Comparison of ENCODE assay signal across 9 cellular contexts in genomic region chr16:56999409-57000270, GRCh38. TPM values are rescaled to one million over a fixed set of nuclear protein-coding genes. Genes with fewer than 3 reads are reported as not detected.
A peak's percentile ranks its signal among the peaks of the same experiment; 100 is the strongest.
DNase-seq lines count a peak whose midpoint lies in the region; ATAC-seq and TF ChIP-seq lines count a peak whose summit lies in the region.
"Had no signal": no experiment of that assay in that cellular context is flagged by ENCODE, and none has a peak within 500 bp of the region (broad histone marks: within the 10 kb centered on the region; RNA-seq: fewer than 3 reads in every experiment).

No MANE protein-coding gene starts in this region.

- H3K4me1 Mint-ChIP-seq in progenitor cell of endocrine pancreas (ENCODE audit: low read depth), result no peaks in the 10 kb centered on the region

- H3K27ac Mint-ChIP-seq in progenitor cell of endocrine pancreas, result no peak overlapping the region

- no peaks in the 10 kb centered on the region for H3K36me3 ChIP-seq in right lobe of liver
- H3K36me3 ChIP-seq in aorta (ENCODE audit: control insufficient read depth in 1 of 2, insufficient read depth in 2 of 2, low read length in 1 of 2), result no peaks in the 10 kb centered on the region

- H3K27me3 ChIP-seq in right lobe of liver (no peaks in the 10 kb centered on the region), aorta (ENCODE audit: control insufficient read depth in 1 of 2, insufficient read depth in 2 of 2, low read length in 1 of 2) (no peaks in the 10 kb centered on the region)

- H3K4me1 ChIP-seq in right lobe of liver (no peaks in the 10 kb centered on the region), aorta (ENCODE audit: control insufficient read depth in 1 of 2, insufficient read depth in 2 of 2, low read length in 2 of 2) (no peaks in the 10 kb centered on the region)

- no peak overlapping the region for H3K4me3 ChIP-seq in right lobe of liver
- H3K4me3 ChIP-seq in aorta (ENCODE audit: low read length in 2 of 2), result no peak overlapping the region

- no peaks in the 10 kb centered on the region for H3K9me3 Mint-ChIP-seq in progenitor cell of endocrine pancreas (ENCODE audit: low read depth)

- no peak overlapping the region for H3K27ac ChIP-seq in right lobe of liver
- H3K27ac ChIP-seq in aorta (ENCODE audit: low read depth in 1 of 2, low read length in 2 of 2), result no peak overlapping the region

- DNase-seq in cardiac septum (ENCODE audit: low spot score), result peak; percentile 55
- DNase-seq in left ventricle myocardium superior, result no peak
- peak; percentile 66 for DNase-seq in activated T-cell treated with anti-CD3 and anti-CD28 coated beads, Interleukin-2, amount 50 U/mL, for 48 hours
- DNase-seq in right lobe of liver, result peak in 2 of 3 donors; percentile 40 to 41
- no peak for DNase-seq in aorta
- DNase-seq in NCI-H1694 (lab: John Stamatoyannopoulos, UW), result no peak
- DNase-seq in progenitor cell of endocrine pancreas (ENCODE audit: low spot score, unreplicated experiment), result no peak
- no peak for DNase-seq in NCI-H1092 (lab: John Stamatoyannopoulos, UW)

- ATAC-seq in left ventricle myocardium superior, result no peak
- peak; percentile 16 to 57 (median 38) for ATAC-seq in right lobe of liver
- peak; percentile 30 for ATAC-seq in aorta (ENCODE audit: low FRiP score)

- TF ChIP-seq CTCF in right lobe of liver (IDR thresholded peaks at IDR 0.05) (no peak), progenitor cell of endocrine pancreas (IDR thresholded peaks at IDR 0.05; ENCODE audit: unreplicated experiment) (no peak)

- no peak for TF ChIP-seq POLR2A in right lobe of liver (IDR thresholded peaks at IDR 0.05)

- H3K4me3 Mint-ChIP-seq in progenitor cell of endocrine pancreas (ENCODE audit: low read depth), result no peak overlapping the region

- WGBS in right lobe of liver (ENCODE audit: insufficient coverage, low coverage, low lambda C conversion rate, missing lambda C conversion rate), result 67% methylated on average over 1 of the region's 11 CpGs
- 70 to 77% methylated on average over 11 of the region's 11 CpGs for WGBS in aorta, 2 donors

- peaks cover 22% of the 10 kb centered on the region for H3K27me3 Mint-ChIP-seq in progenitor cell of endocrine pancreas

- H3K36me3 Mint-ChIP-seq in progenitor cell of endocrine pancreas (ENCODE audit: insufficient read depth), result no peaks in the 10 kb centered on the region

- H3K9me3 ChIP-seq in right lobe of liver, result no peaks in the 10 kb centered on the region
- no peaks in the 10 kb centered on the region for H3K9me3 ChIP-seq in aorta (ENCODE audit: control insufficient read depth, low read length)

- intact Hi-C loops in cardiac septum (cut with DNase I), result no loop called here
- intact Hi-C loops in left ventricle myocardium superior (cut with micrococcal nuclease), result no loop called here
- intact Hi-C loops in right lobe of liver (cut with DNase I), result no loop called here
- intact Hi-C loops in aorta (cut with DNase I), result no loop called here

RNA-seq across cellular contexts. Expression of gene NLRC5, which starts 10.3 kb away (rescaled TPM):
- total RNA-seq in cardiac septum (12.7 TPM), left ventricle myocardium superior (9.8 TPM), right lobe of liver (10 to 100 TPM in 5 of 6 experiments, 1 to 10 TPM in 1; 4.6 to 25.2 (median 13.3) TPM), aorta (10 to 100 TPM; 49.3 to 82.9 TPM), progenitor cell of endocrine pancreas (not detected in 2 replicates)
- 10 to 100 TPM in 1 of 2 donors, 1 to 10 TPM in 1; 4.9 to 22.6 TPM for polyA plus RNA-seq in aorta

RNA-seq across cellular contexts. Expression of gene CETP, which starts 37.9 kb away (rescaled TPM):
- total RNA-seq in cardiac septum (not detected), left ventricle myocardium superior (0.37 TPM), right lobe of liver (10 to 100 TPM in 1 of 6 experiments, 1 to 10 TPM in 4, under 1 TPM in 1; 0.62 to 11.8 (median 4.7) TPM), aorta (1 to 10 TPM in 1 of 2 donors, under 1 TPM in 1; 0.49 to 1.3 TPM), progenitor cell of endocrine pancreas (not detected in 2 replicates)
- polyA plus RNA-seq in aorta, result not detected
- total RNA-seq: renal cortical epithelial cell had no signal

Comparison
In these comparisons a context has a peak if more than half of its experiments do, and no peak if none do; other contexts are left out.
1. DNase-seq: peak in cardiac septum (single experiment), activated T-cell treated with anti-CD3 and anti-CD28 coated beads, Interleukin-2, amount 50 U/mL, for 48 hours (2 of 2) and right lobe of liver (2 of 3); none in left ventricle myocardium superior (single experiment), aorta (0 of 2), NCI-H1694 (single experiment), progenitor cell of endocrine pancreas (single experiment) and NCI-H1092 (single experiment).